24 cellular contexts compared by ENCODE assay signal in genomic region chr15:77649610-77650009, GRCh38. TPM values are rescaled to one million over a fixed set of nuclear protein-coding genes. Genes with fewer than 3 reads are reported as not detected.
DNase-seq lines count a peak whose midpoint lies in the region; FAIRE-seq and TF ChIP-seq lines count a peak whose summit lies in the region.
"Had no signal": no experiment of that assay in that cellular context is flagged by ENCODE, and none has a peak within 500 bp of the region (broad histone marks: within the 10 kb centered on the region; RNA-seq: fewer than 3 reads in every experiment).

No MANE protein-coding gene starts in this region.

- POLR2A ChIA-PET in HEK293 (lab: Yijun Ruan, JAX) (no interaction called here), H1 (lab: Charles Lee; ENCODE audit: partially characterized antibody) (interaction anchor here (1.3 kb wide), 1 partner anchor 18 kb away, joined by 3 read pairs; no protein-coding TSS in a partner anchor)

- H3K9ac ChIP-seq in H9 (ENCODE audit: extremely low read depth, insufficient read length, low read length) (no peak overlapping the region), H1 (replicated peaks in 1 of 4; ENCODE audit: extremely low read depth in 1 of 4, low read depth in 3 of 4, low read length in 3 of 4) (no peak overlapping the region), neuronal stem cell (ENCODE audit: low read depth, low read length, poor library complexity) (no peak overlapping the region)
- H3K9ac ChIP-seq: BLaER1 had no signal

- no peak overlapping the region for H2BK20ac ChIP-seq in H9 (ENCODE audit: low read depth, low read length, poor library complexity, severe bottlenecking)
- no peak overlapping the region for H2BK20ac ChIP-seq in H1 (ENCODE audit: low read length)

- TF ChIP-seq RAD21 in H1 (IDR thresholded peaks at IDR 0.05 in 1 of 2, conservative IDR thresholded peaks at IDR 0.05 in 1 of 2; ENCODE audit: low read depth in 2 of 2, low read length in 2 of 2) = no peak

- H3K56ac ChIP-seq in H9 (ENCODE audit: insufficient read length, low read depth, low read length) (no peak overlapping the region), H1 (replicated peaks; ENCODE audit: insufficient read length, low read depth, low read length) (no peak overlapping the region)

- H3K9me3 Mint-ChIP-seq in H9 (peaks cover 4 to 5% of the 10 kb centered on the region in 2 experiments; a peak in 4 of 5 replicates), immature natural killer cell (no peaks in the 10 kb centered on the region)

- peaks cover 5 to 23% of the 10 kb centered on the region in 2 experiments for H3K4me1 Mint-ChIP-seq in H9
- H3K4me1 Mint-ChIP-seq in immature natural killer cell = no peaks in the 10 kb centered on the region
- H3K4me1 Mint-ChIP-seq: CD14-positive monocyte; CD4-positive, alpha-beta memory T cell; CD4-positive, CD25-positive, alpha-beta regulatory T cell; CD8-positive, alpha-beta memory T cell had no signal

- H3K27ac Mint-ChIP-seq in H9 = no peak overlapping the region; a peak in 1 of 7 replicates
- no peak overlapping the region for H3K27ac Mint-ChIP-seq in immature natural killer cell
- H3K27ac Mint-ChIP-seq: CD4-positive, alpha-beta memory T cell; CD4-positive, CD25-positive, alpha-beta regulatory T cell; CD8-positive, alpha-beta memory T cell had no signal

- H3K79me2 ChIP-seq in H9 (ENCODE audit: insufficient read depth, low read length) = no peaks in the 10 kb centered on the region
- H3K79me2 ChIP-seq in H1 (ENCODE audit: control insufficient read depth in 1 of 2, insufficient read depth in 2 of 2, low read length in 2 of 2) = no peaks in the 10 kb centered on the region

- H3K4me2 ChIP-seq in H9 (ENCODE audit: insufficient read depth, insufficient read length, low read length) = no peak overlapping the region
- no peak overlapping the region for H3K4me2 ChIP-seq in H1 (ENCODE audit: insufficient read depth in 1 of 2, low read depth in 2 of 2, low read length in 2 of 2)
- no peak overlapping the region for H3K4me2 ChIP-seq in neuronal stem cell (ENCODE audit: insufficient read depth, low read length, poor library complexity, severe bottlenecking)

- peaks cover 0 to 7% (median 2%) of the 10 kb centered on the region in 3 experiments; a peak in 3 of 7 replicates for H3K36me3 Mint-ChIP-seq in H9 (ENCODE audit: insufficient read depth in 1 of 3, low read depth in 3 of 3)
- no peaks in the 10 kb centered on the region for H3K36me3 Mint-ChIP-seq in immature natural killer cell
- H3K36me3 Mint-ChIP-seq: CD14-positive monocyte; CD4-positive, alpha-beta memory T cell; CD4-positive, CD25-positive, alpha-beta regulatory T cell; CD8-positive, alpha-beta memory T cell had no signal

- H2BK5ac ChIP-seq in H9 (ENCODE audit: insufficient read length, low read length) (no peak overlapping the region), H1 (ENCODE audit: low read depth, low read length) (no peak overlapping the region), neuronal stem cell (ENCODE audit: low read length) (no peak overlapping the region)

- no peak for TF ChIP-seq CTCF in H9 (conservative IDR thresholded peaks at IDR 0.05)
- no peak for TF ChIP-seq CTCF in HEK293 (tag by site-specific recombination; IDR thresholded peaks at IDR 0.05)
- TF ChIP-seq CTCF in H1 (IDR thresholded peaks at IDR 0.05; ENCODE audit: control extremely low read depth in 1 of 3, insufficient read depth in 1 of 3, low read depth in 1 of 3, low read length in 3 of 3) = no peak

- H3K23me2 ChIP-seq in H9 (ENCODE audit: insufficient read length, low read depth, low read length, poor library complexity, severe bottlenecking) = no peaks in the 10 kb centered on the region
- no peaks in the 10 kb centered on the region for H3K23me2 ChIP-seq in H1 (ENCODE audit: low read depth, low read length)

- TF ChIP-seq EP300 in H1 (IDR thresholded peaks at IDR 0.05; ENCODE audit: borderline replicate concordance in 1 of 2, low read depth in 2 of 2, low read length in 2 of 2) = no peak

- no peaks in the 10 kb centered on the region for H3K79me1 ChIP-seq in H9 (ENCODE audit: insufficient read depth, low read depth, low read length, poor library complexity, severe bottlenecking)
- no peaks in the 10 kb centered on the region for H3K79me1 ChIP-seq in H1 (ENCODE audit: low read depth, low read length)
- H3K79me1 ChIP-seq in neuronal stem cell (ENCODE audit: low read depth, low read length) = no peaks in the 10 kb centered on the region

- H3K23ac ChIP-seq in H9 (ENCODE audit: insufficient read length, low read depth, low read length) = no peak overlapping the region
- H3K23ac ChIP-seq in H1 (ENCODE audit: insufficient read length) = no peak overlapping the region
- no peak overlapping the region for H3K23ac ChIP-seq in neuronal stem cell (ENCODE audit: low read depth, low read length, poor library complexity)

- H3K27me3 ChIP-seq in H9 (ENCODE audit: insufficient read depth, low read length) (no peaks in the 10 kb centered on the region), H1 (replicated peaks in 1 of 4; ENCODE audit: control insufficient read depth in 3 of 4, extremely low read depth in 1 of 4, insufficient read depth in 3 of 4, low read length in 3 of 4) (no peaks in the 10 kb centered on the region), neuronal stem cell (ENCODE audit: control insufficient read depth in 3 of 3, insufficient read depth in 3 of 3, low read depth in 1 of 3, low read length in 3 of 3) (peaks cover 0 to 33% (median 0%) of the 10 kb centered on the region in 3 experiments)
- H3K27me3 ChIP-seq: BE2C, BLaER1 had no signal

- H3K18ac ChIP-seq in H9 (ENCODE audit: insufficient read length, low read depth, low read length) (no peak overlapping the region), H1 (ENCODE audit: extremely low read depth, low read length) (no peak overlapping the region), neuronal stem cell (ENCODE audit: low read length) (no peak overlapping the region)

- peak overlapping the region; percentile 19 for H4K91ac ChIP-seq in H9 (ENCODE audit: insufficient read length, low read depth, low read length)
- no peak overlapping the region for H4K91ac ChIP-seq in H1 (replicated peaks; ENCODE audit: insufficient read length, low read length)
- H4K91ac ChIP-seq in neuronal stem cell (ENCODE audit: low read depth, low read length, poor library complexity) = no peak overlapping the region

- H4K8ac ChIP-seq in H9 (replicated peaks; ENCODE audit: insufficient read length, low read depth, low read length) (no peak overlapping the region), H1 (ENCODE audit: extremely low read depth, insufficient read depth, low read length) (no peak overlapping the region), neuronal stem cell (ENCODE audit: low read depth, low read length) (no peak overlapping the region)

- H2BK120ac ChIP-seq in H9 (ENCODE audit: low read depth, low read length, poor library complexity, severe bottlenecking) = no peak overlapping the region
- no peak overlapping the region for H2BK120ac ChIP-seq in H1 (replicated peaks; ENCODE audit: low read depth, low read length)
- no peak overlapping the region for H2BK120ac ChIP-seq in neuronal stem cell (ENCODE audit: low read depth, low read length)

- H4K20me1 ChIP-seq in H9 (ENCODE audit: control insufficient read depth, insufficient read depth, insufficient read length) (no peaks in the 10 kb centered on the region), H1 (replicated peaks in 1 of 2; ENCODE audit: control insufficient read depth in 1 of 2, insufficient read depth in 2 of 2, low read length in 2 of 2) (no peaks in the 10 kb centered on the region)
- H4K20me1 ChIP-seq: BLaER1 had no signal

- H3K14ac ChIP-seq in H9 (ENCODE audit: insufficient read depth, low read length) (no peak overlapping the region), H1 (ENCODE audit: insufficient read length) (no peak overlapping the region), neuronal stem cell (ENCODE audit: low read length) (no peak overlapping the region)

- H3K27ac ChIP-seq in H9 (ENCODE audit: insufficient read length, low read depth, low read length) = no peak overlapping the region
- H3K27ac ChIP-seq in HEK293 (ENCODE audit: extremely low read depth, low read depth, low read length) = no peak overlapping the region
- no peak overlapping the region for H3K27ac ChIP-seq in H1 (ENCODE audit: low read depth, low read length)
- no peak overlapping the region for H3K27ac ChIP-seq in neuronal stem cell (replicated peaks; ENCODE audit: low read length)
- H3K27ac ChIP-seq: BLaER1 had no signal

- H2AFZ ChIP-seq in H9 (ENCODE audit: low read length) (no peak overlapping the region), H1 (ENCODE audit: low read length) (no peak overlapping the region), neuronal stem cell (ENCODE audit: low read length) (no peak overlapping the region)

- no peak overlapping the region for H3K4me3 ChIP-seq in HEK293 (ENCODE audit: low read depth, low read length)
- H3K4me3 ChIP-seq in H1 (ENCODE audit: extremely low read depth in 1 of 4, insufficient read depth in 2 of 4, low read depth in 3 of 4, low read length in 4 of 4) = no peak overlapping the region
- no peak overlapping the region for H3K4me3 ChIP-seq in neuronal stem cell (ENCODE audit: low read length in 2 of 2)
- H3K4me3 ChIP-seq: BLaER1, GM12878 had no signal

- CTCF ChIA-PET in HEK293 (lab: Yijun Ruan, JAX) = interaction anchor here (0.6 to 1.9 kb wide), 9 partner anchors 16 to 524 kb away, joined by 3 to 8 read pairs (median 4); no protein-coding TSS in a partner anchor
- CTCF ChIA-PET in H1 (lab: Charles Lee; ENCODE audit: partially characterized antibody) = interaction anchor here (0.6 to 18.0 kb wide), 18 partner anchors 10 to 604 kb away, joined by 3 to 361 read pairs (median 3); partner anchors contain the start of gene LINGO1

- DNase-seq in H9 (no peak), H1 (ENCODE audit: low read depth in 1 of 2, low spot score in 2 of 2) (no peak), neuronal stem cell (ENCODE audit: low spot score) (no peak), activated T-cell treated with anti-CD3 and anti-CD28 coated beads for 4 hours (no peak), immature natural killer cell (no peak), dermis blood vessel endothelial cell (no peak)
- DNase-seq: C1 segment of cervical spinal cord; CD4-positive, alpha-beta memory T cell; CD4-positive, CD25-positive, alpha-beta regulatory T cell; CD8-positive, alpha-beta memory T cell; COR-L47; DMS 273 treated with DMSO at 0.1 percent for 48 hours; DMS153; DMS79; GDM1 had no signal

- H3K9me3 ChIP-seq in H9 (ENCODE audit: control insufficient read depth, low read depth, low read length) (no peaks in the 10 kb centered on the region), HEK293 (ENCODE audit: control insufficient read depth, insufficient read depth, low read depth, low read length) (no peaks in the 10 kb centered on the region), H1 (ENCODE audit: insufficient read depth in 2 of 2, low read depth in 1 of 2, low read length in 1 of 2) (0 out of 4 replicates have a peak, but pooled peaks cover 0 to 5% of the 10 kb centered on the region in 2 experiments), neuronal stem cell (replicated peaks in 1 of 2; ENCODE audit: control insufficient read depth in 2 of 2, insufficient read depth in 1 of 2, low read depth in 1 of 2, low read length in 2 of 2) (peaks cover 0 to 1% of the 10 kb centered on the region in 2 donors)
- H3K9me3 ChIP-seq: BE2C, BLaER1 had no signal

- no peak overlapping the region for H4K5ac ChIP-seq in H9 (ENCODE audit: insufficient read length, low read depth, low read length)
- no peak overlapping the region for H4K5ac ChIP-seq in H1 (ENCODE audit: insufficient read length, low read depth, low read length)

- H2BK15ac ChIP-seq in H9 (ENCODE audit: low read depth, low read length) (no peak overlapping the region), H1 (ENCODE audit: low read length) (no peak overlapping the region), neuronal stem cell (ENCODE audit: low read length) (peak overlapping the region; percentile 42)

- peaks cover 16% of the 10 kb centered on the region for H3K27me3 Mint-ChIP-seq in H9 (ENCODE audit: low read depth)
- H3K27me3 Mint-ChIP-seq in immature natural killer cell (ENCODE audit: low read depth in 3 of 3) = peaks cover 4 to 10% (median 4%) of the 10 kb centered on the region in 3 donors

- H3K4me3 Mint-ChIP-seq in H9 (no peak overlapping the region), immature natural killer cell (no peak overlapping the region)
- H3K4me3 Mint-ChIP-seq: CD14-positive monocyte; CD4-positive, alpha-beta memory T cell; CD4-positive, CD25-positive, alpha-beta regulatory T cell; CD8-positive, alpha-beta memory T cell had no signal

- H3K4ac ChIP-seq in H9 (ENCODE audit: low read depth, low read length) = no peak overlapping the region
- H3K4ac ChIP-seq in H1 (replicated peaks; ENCODE audit: insufficient read length, low read depth, low read length) = no peak overlapping the region
- no peak overlapping the region for H3K4ac ChIP-seq in neuronal stem cell (ENCODE audit: low read length)

- no peaks in the 10 kb centered on the region for H3K36me3 ChIP-seq in HEK293 (ENCODE audit: control insufficient read depth in 2 of 2, insufficient read depth in 1 of 2, low read length in 2 of 2)
- H3K36me3 ChIP-seq in H1 (ENCODE audit: control insufficient read depth in 2 of 4, insufficient read depth in 4 of 4, low read length in 3 of 4) = no peaks in the 10 kb centered on the region
- no peaks in the 10 kb centered on the region for H3K36me3 ChIP-seq in neuronal stem cell (replicated peaks in 1 of 2; ENCODE audit: control insufficient read depth in 2 of 2, insufficient read depth in 2 of 2, low read length in 2 of 2)
- H3K36me3 ChIP-seq: BE2C, BLaER1 had no signal

- FAIRE-seq in H1 (lab: Jason Lieb, UNC) = no peak
- FAIRE-seq: A204.1, GM12878, GM12892, GM18507 had no signal

- no peak for TF ChIP-seq POLR2A in H1 (IDR thresholded peaks at IDR 0.05; ENCODE audit: control extremely low read depth in 1 of 2, low read depth in 2 of 2, low read length in 2 of 2)

- no peak overlapping the region for H2AK5ac ChIP-seq in H9 (ENCODE audit: insufficient read length, low read length)
- H2AK5ac ChIP-seq in H1 (ENCODE audit: low read depth, low read length) = no peak overlapping the region
- H2AK5ac ChIP-seq in neuronal stem cell (ENCODE audit: low read depth, low read length) = peak overlapping the region; percentile 15

- H3T11ph ChIP-seq in H9 (ENCODE audit: low read length) = no peak overlapping the region

- WGBS in H9 (ENCODE audit: extremely low coverage, insufficient read length, low lambda C conversion rate) = no CpG with 5 or more reads among the region's 3 CpGs
- 83% methylated on average over 3 of the region's 3 CpGs; no CpG with 5 or more reads in 1 of the 2 experiments for WGBS in H1 (ENCODE audit: extremely low coverage in 1 of 2, insufficient coverage in 1 of 2, insufficient read length in 1 of 2, insufficient replicate concordance in 2 of 2, low coverage in 1 of 2, low lambda C conversion rate in 2 of 2, missing lambda C conversion rate in 1 of 2), 2 experiments
- WGBS in neuronal stem cell (ENCODE audit: extremely low coverage in 2 of 2, insufficient read length in 2 of 2, insufficient replicate concordance in 1 of 2), 2 donors = no CpG with 5 or more reads among the region's 3 CpGs

- H3K4me1 ChIP-seq in H9 (ENCODE audit: insufficient read depth, low read length) (no peaks in the 10 kb centered on the region), HEK293 (ENCODE audit: control insufficient read depth, insufficient read depth, low read length) (no peaks in the 10 kb centered on the region), H1 (replicated peaks in 1 of 4; ENCODE audit: control insufficient read depth in 3 of 4, insufficient read depth in 4 of 4, low read length in 3 of 4) (peaks cover 0 to 11% (median under 1%) of the 10 kb centered on the region in 4 experiments; a peak in 5 of 7 replicates), neuronal stem cell (ENCODE audit: control insufficient read depth in 2 of 2, insufficient read depth in 1 of 2, low read depth in 1 of 2, low read length in 2 of 2) (peaks cover 3% of the 10 kb centered on the region in 2 donors)

- no peak overlapping the region for H2BK12ac ChIP-seq in H9 (ENCODE audit: insufficient read length, low read depth, low read length)
- H2BK12ac ChIP-seq in H1 (ENCODE audit: low read depth, low read length) = no peak overlapping the region
- no peak overlapping the region for H2BK12ac ChIP-seq in neuronal stem cell (ENCODE audit: low read length)

RNA-seq across cellular contexts. Expression of gene LINGO1, which starts 16.9 kb away (rescaled TPM):
- total RNA-seq in H9 (2021) = 41.6 and 42.6 TPM in 2 replicates
- 56.4 and 57.1 TPM in 2 replicates for total RNA-seq in H1 (2021; fragmentation: NEBNext Ultra II Directional; extraction: Animal tissue kit (Norgen Biotek cat#: 25700))
- 114 and 166 TPM in 2 replicates for polyA plus RNA-seq in H1 (2011; rRNA removed)
- polyA plus RNA-seq in H1 (2011; cell fraction: cytosol; rRNA removed) = 51.3 TPM
- 94.7 TPM for polyA plus RNA-seq in H1 (2011; cell fraction: nucleus; rRNA removed)
- 31.6 to 91.8 TPM (median 75.5 TPM) in 4 replicates for polyA plus RNA-seq in H1 (2012, experiment 1 of 2)
- polyA plus RNA-seq in H1 (2012, experiment 2 of 2) = 55.3 TPM
- polyA plus RNA-seq in H1 (2013, experiment 1 of 2) = 73.3 TPM
- 75.1 TPM for polyA plus RNA-seq in H1 (2013, experiment 2 of 2)
- 33.5 and 61.7 TPM in 2 replicates for polyA minus RNA-seq in H1 (2011; rRNA and poly(A)+ RNA removed)
- polyA minus RNA-seq in H1 (2011; cell fraction: cytosol; rRNA and poly(A)+ RNA removed) = 36.0 TPM
- 39.2 TPM for polyA minus RNA-seq in H1 (2011; cell fraction: nucleus; rRNA and poly(A)+ RNA removed)
- polyA plus RNA-seq in neuronal stem cell (2013, experiment 1 of 2) = 61.3 TPM
- 62.0 TPM for polyA plus RNA-seq in neuronal stem cell (2013, experiment 2 of 2)
- polyA plus RNA-seq in immature natural killer cell = not detected
- total RNA-seq in dermis blood vessel endothelial cell = 0.51 TPM in 1 of 2 replicates, not detected in the other
- total RNA-seq: CD4-positive, alpha-beta memory T cell; CD4-positive, CD25-positive, alpha-beta regulatory T cell; CD8-positive, alpha-beta memory T cell; GM12878 had no signal
- polyA plus RNA-seq: AG04450; CD14-positive monocyte; CD4-positive, alpha-beta memory T cell; CD4-positive, CD25-positive, alpha-beta regulatory T cell; CD8-positive, alpha-beta memory T cell had no signal

Comparison
In these comparisons a context has a peak if more than half of its experiments do, and no peak if none do; other contexts are left out.
1. RNA of gene LINGO1, which starts 16.9 kb away (total RNA-seq): 56.4 to 57.1 TPM in H1 and 41.6 to 42.6 TPM in H9; 0.51 TPM in dermis blood vessel endothelial cell; every median in the first group is over 10 times any median in the second.